ENCODE assay signal across 8 cellular contexts in the genomic region with DNA sequence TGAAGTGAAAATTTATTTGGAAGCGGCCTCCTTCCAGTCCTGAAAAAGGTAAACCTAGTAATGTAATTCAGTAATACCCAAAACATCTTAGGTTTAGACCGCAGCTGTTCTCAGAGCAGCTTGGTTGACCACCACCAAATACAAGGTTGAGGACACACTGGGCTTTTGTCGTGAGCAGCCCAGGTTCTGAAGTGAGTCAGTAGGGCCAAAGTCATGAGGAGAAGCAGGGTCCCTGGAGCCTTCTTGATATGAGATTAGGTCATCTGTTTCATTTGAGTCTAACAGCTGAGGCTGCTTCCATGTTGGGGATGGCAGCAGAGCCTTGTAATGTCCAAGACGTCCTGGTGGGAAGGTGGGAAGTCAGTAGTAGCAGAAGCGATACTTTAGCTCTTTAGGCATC. TPM values are rescaled to one million over a fixed set of nuclear protein-coding genes. Genes with fewer than 3 reads are reported as not detected.
DNase-seq lines count a peak whose midpoint lies in the region; ATAC-seq and TF ChIP-seq lines count a peak whose summit lies in the region.

No MANE protein-coding gene starts in this region.

- H3K9me3 ChIP-seq in heart left ventricle (no peaks in the 10 kb centered on the region), lower lobe of right lung (no peaks in the 10 kb centered on the region)

- H3K4me1 ChIP-seq in heart left ventricle (peaks cover 21 to 89% (median 70%) of the 10 kb centered on the region in 12 donors), lower lobe of right lung (peaks cover 69% of the 10 kb centered on the region), urinary bladder (ENCODE audit: insufficient read depth) (no peaks in the 10 kb centered on the region)

- no peak for DNase-seq in heart left ventricle
- no peak for DNase-seq in cardiac septum (ENCODE audit: low spot score)
- DNase-seq in astrocyte of the hippocampus (ENCODE audit: low read depth, low spot score) = peak; percentile 16
- DNase-seq in lower lobe of right lung = no peak
- DNase-seq in ureter (ENCODE audit: low spot score) = no peak

- H3K27ac ChIP-seq in heart left ventricle = peak overlapping the region in 11 of 12 donors; percentile 41 to 100 (median 99)
- H3K27ac ChIP-seq in lower lobe of right lung = peak overlapping the region; percentile 3
- H3K27ac ChIP-seq in urinary bladder (ENCODE audit: low read depth) = no peak overlapping the region

- intact Hi-C loops in heart left ventricle (cut with DNase I) = loop anchor here in 2 of 10 donors (5.0 kb wide), 2 partner anchors 44 to 71 kb away; a partner anchor contains a TSS
- intact Hi-C loops in cardiac septum (cut with DNase I) = loop anchor here (2.0 kb wide), 1 partner anchor 75 kb away; a partner anchor contains a TSS
- intact Hi-C loops in lower lobe of right lung (cut with DNase I) = no loop called here

- H3K4me3 ChIP-seq in heart left ventricle = peak overlapping the region; percentile 56 to 99 (median 92)
- H3K4me3 ChIP-seq in lower lobe of right lung = peak overlapping the region; percentile 82
- H3K4me3 ChIP-seq in urinary bladder (ENCODE audit: low read depth, low read length) = peak overlapping the region; percentile 90

- TF ChIP-seq CTCF in heart left ventricle (IDR thresholded peaks at IDR 0.05) (no peak), lower lobe of right lung (IDR thresholded peaks at IDR 0.05) (no peak)

- 24 to 41% (median 39%) methylated on average over 5 of the region's 5 CpGs for WGBS in heart left ventricle, 4 donors
- WGBS in urinary bladder = 38% methylated on average over 5 of the region's 5 CpGs

- ATAC-seq in heart left ventricle (no peak), lower lobe of right lung (no peak), HG03432 (IDR thresholded peaks at IDR 0.05; ENCODE audit: unreplicated experiment) (no peak), GM21367 (IDR thresholded peaks at IDR 0.05; ENCODE audit: unreplicated experiment) (no peak)

- H3K36me3 ChIP-seq in heart left ventricle = peaks cover 0 to 34% (median 6%) of the 10 kb centered on the region in 9 donors
- peaks cover 30% of the 10 kb centered on the region for H3K36me3 ChIP-seq in lower lobe of right lung
- no peaks in the 10 kb centered on the region for H3K36me3 ChIP-seq in urinary bladder (ENCODE audit: insufficient read depth)

- no peak for TF ChIP-seq POLR2A in heart left ventricle (IDR thresholded peaks at IDR 0.05)

- H3K27me3 ChIP-seq in heart left ventricle (no peaks in the 10 kb centered on the region), lower lobe of right lung (ENCODE audit: low read depth) (no peaks in the 10 kb centered on the region)

RNA-seq across cellular contexts. Expression of a gene that starts 2.2 kb away (rescaled TPM):
- total RNA-seq in heart left ventricle (100 to 1,000 TPM; 147 to 233 (median 198) TPM), cardiac septum (168 TPM), lower lobe of right lung (100 TPM), urinary bladder (62.6 TPM), ureter (87.9 TPM)
- polyA plus RNA-seq in heart left ventricle (100 to 1,000 TPM in 1 of 2 donors, 10 to 100 TPM in 1; 89.2 to 122 TPM), urinary bladder (83.8 TPM)

RNA-seq across cellular contexts. Expression of a gene that starts 39.6 kb away (rescaled TPM):
- total RNA-seq in heart left ventricle (10 to 100 TPM in 5 of 9 donors, 1 to 10 TPM in 4; 6.8 to 20.7 (median 10.8) TPM), cardiac septum (9.6 TPM), lower lobe of right lung (12.0 TPM), urinary bladder (25.6 TPM), ureter (18.5 TPM)
- polyA plus RNA-seq in heart left ventricle (1 to 10 TPM; 5.3 to 8.9 TPM), urinary bladder (24.5 TPM)
